2 cellular contexts compared by ENCODE assay signal in genomic region chr9:6330958-6331634, GRCh38.
TF ChIP-seq lines count a peak whose summit lies in the region.

No MANE protein-coding gene starts in this region.

TF ChIP-seq in SK-N-SH, 30 proteins besides CTCF, POLR2A, EP300 and RAD21 (continued from another document):
- TF ChIP-seq, protein P1, sequence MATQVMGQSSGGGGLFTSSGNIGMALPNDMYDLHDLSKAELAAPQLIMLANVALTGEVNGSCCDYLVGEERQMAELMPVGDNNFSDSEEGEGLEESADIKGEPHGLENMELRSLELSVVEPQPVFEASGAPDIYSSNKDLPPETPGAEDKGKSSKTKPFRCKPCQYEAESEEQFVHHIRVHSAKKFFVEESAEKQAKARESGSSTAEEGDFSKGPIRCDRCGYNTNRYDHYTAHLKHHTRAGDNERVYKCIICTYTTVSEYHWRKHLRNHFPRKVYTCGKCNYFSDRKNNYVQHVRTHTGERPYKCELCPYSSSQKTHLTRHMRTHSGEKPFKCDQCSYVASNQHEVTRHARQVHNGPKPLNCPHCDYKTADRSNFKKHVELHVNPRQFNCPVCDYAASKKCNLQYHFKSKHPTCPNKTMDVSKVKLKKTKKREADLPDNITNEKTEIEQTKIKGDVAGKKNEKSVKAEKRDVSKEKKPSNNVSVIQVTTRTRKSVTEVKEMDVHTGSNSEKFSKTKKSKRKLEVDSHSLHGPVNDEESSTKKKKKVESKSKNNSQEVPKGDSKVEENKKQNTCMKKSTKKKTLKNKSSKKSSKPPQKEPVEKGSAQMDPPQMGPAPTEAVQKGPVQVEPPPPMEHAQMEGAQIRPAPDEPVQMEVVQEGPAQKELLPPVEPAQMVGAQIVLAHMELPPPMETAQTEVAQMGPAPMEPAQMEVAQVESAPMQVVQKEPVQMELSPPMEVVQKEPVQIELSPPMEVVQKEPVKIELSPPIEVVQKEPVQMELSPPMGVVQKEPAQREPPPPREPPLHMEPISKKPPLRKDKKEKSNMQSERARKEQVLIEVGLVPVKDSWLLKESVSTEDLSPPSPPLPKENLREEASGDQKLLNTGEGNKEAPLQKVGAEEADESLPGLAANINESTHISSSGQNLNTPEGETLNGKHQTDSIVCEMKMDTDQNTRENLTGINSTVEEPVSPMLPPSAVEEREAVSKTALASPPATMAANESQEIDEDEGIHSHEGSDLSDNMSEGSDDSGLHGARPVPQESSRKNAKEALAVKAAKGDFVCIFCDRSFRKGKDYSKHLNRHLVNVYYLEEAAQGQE (IDR thresholded peaks at IDR 0.05; ENCODE audit: low read depth, low read length) = peak; percentile 58; the same call in 1 of the 2 replicates
- TF ChIP-seq RCOR1 (IDR thresholded peaks at IDR 0.05; ENCODE audit: low read length) = no peak
TF ChIP-seq in SK-N-SH: peak in this region for 1.

TF ChIP-seq in SK-N-SH treated with all-trans-retinoic acid at 6 μM for 48 hours, 23 proteins besides CTCF, POLR2A, EP300 and RAD21 (continued from another document):
- no peak for TF ChIP-seq TSHZ2 (CRISPR knock-in tag; IDR thresholded peaks at IDR 0.05)
- TF ChIP-seq TOX (CRISPR knock-in tag; IDR thresholded peaks at IDR 0.05; ENCODE audit: borderline replicate concordance) = no peak
- TF ChIP-seq ZNF565 (CRISPR knock-in tag; conservative IDR thresholded peaks at IDR 0.05; ENCODE audit: low read depth) = no peak
- no peak for TF ChIP-seq ZFP3 (CRISPR knock-in tag; IDR thresholded peaks at IDR 0.05)
- TF ChIP-seq ESRRG (CRISPR knock-in tag; IDR thresholded peaks at IDR 0.05) = no peak
- no peak for TF ChIP-seq PATZ1 (CRISPR knock-in tag; IDR thresholded peaks at IDR 0.05; ENCODE audit: borderline replicate concordance)
- TF ChIP-seq OSR1 (CRISPR knock-in tag; IDR thresholded peaks at IDR 0.05) = no peak
- no peak for TF ChIP-seq ZC3H10 (CRISPR knock-in tag; IDR thresholded peaks at IDR 0.05)
- no peak for TF ChIP-seq ARNTL (CRISPR knock-in tag; IDR thresholded peaks at IDR 0.05; ENCODE audit: borderline replicate concordance, low read depth)
- TF ChIP-seq, protein P2, sequence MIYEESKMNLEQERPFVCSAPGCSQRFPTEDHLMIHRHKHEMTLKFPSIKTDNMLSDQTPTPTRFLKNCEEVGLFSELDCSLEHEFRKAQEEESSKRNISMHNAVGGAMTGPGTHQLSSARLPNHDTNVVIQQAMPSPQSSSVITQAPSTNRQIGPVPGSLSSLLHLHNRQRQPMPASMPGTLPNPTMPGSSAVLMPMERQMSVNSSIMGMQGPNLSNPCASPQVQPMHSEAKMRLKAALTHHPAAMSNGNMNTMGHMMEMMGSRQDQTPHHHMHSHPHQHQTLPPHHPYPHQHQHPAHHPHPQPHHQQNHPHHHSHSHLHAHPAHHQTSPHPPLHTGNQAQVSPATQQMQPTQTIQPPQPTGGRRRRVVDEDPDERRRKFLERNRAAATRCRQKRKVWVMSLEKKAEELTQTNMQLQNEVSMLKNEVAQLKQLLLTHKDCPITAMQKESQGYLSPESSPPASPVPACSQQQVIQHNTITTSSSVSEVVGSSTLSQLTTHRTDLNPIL (CRISPR knock-in tag; IDR thresholded peaks at IDR 0.05; ENCODE audit: low read depth) = no peak
- no peak for TF ChIP-seq CSDC2 (CRISPR knock-in tag; IDR thresholded peaks at IDR 0.05)
- no peak for TF ChIP-seq GLIS3 (CRISPR knock-in tag; IDR thresholded peaks at IDR 0.05)
- TF ChIP-seq RARB (CRISPR knock-in tag; IDR thresholded peaks at IDR 0.05) = no peak
- no peak for TF ChIP-seq ISL1 (CRISPR knock-in tag; IDR thresholded peaks at IDR 0.05)
